11 cellular contexts compared by ENCODE assay signal in the genomic region with DNA sequence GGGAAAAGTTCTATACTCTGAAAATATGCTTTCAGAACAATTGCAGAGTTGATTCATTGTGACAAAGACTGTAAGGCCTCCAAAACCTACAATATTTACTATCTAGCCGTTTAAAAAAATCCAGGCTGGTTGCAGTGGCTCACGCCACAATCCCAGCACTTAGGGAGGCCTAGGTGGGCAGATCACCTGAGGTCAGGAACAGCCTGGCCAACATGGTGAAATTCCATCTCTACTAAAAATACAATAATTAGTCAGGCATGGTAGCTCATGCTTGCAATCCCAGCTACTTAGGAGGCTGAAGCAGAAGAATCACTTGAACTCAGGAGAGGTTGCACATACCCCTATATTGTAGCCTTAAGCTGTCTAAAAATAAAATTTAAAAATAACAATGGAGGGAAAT. TPM values are rescaled to one million over a fixed set of nuclear protein-coding genes. Genes with fewer than 3 reads are reported as not detected.
"Had no signal": no experiment of that assay in that cellular context is flagged by ENCODE, and none has a peak within 500 bp of the region (broad histone marks: within the 10 kb centered on the region; RNA-seq: fewer than 3 reads in every experiment).

No MANE protein-coding gene starts in this region.

- H3K36me3 ChIP-seq: HAP-1 had no signal

- H3K4me1 ChIP-seq: HAP-1 had no signal

- H3K4me3 ChIP-seq: GM23248, HAP-1, K562 had no signal

- H3K9me3 ChIP-seq: HAP-1 had no signal

- H3K27ac ChIP-seq: GM23248 had no signal

- H3K27ac Mint-ChIP-seq: HFFc6, IgD-negative memory B cell had no signal

- DNase-seq: GM23248, GOT3, H7, HFFc6, KG1 had no signal

- H3K4me3 Mint-ChIP-seq: HFFc6, IgD-negative memory B cell had no signal

- H2AFZ ChIP-seq: GM23248 had no signal

RNA-seq across cellular contexts. Expression of gene TFF2, which starts 5.2 kb away (rescaled TPM):
- total RNA-seq: GM23248, H4, H7, HepG2, HFFc6, K562 had no signal
- polyA plus RNA-seq: GM23248, IgD-negative memory B cell, K562 had no signal

RNA-seq across cellular contexts. Expression of gene TFF1, which starts 10.3 kb away (rescaled TPM):
- total RNA-seq: GM23248, H4, H7, HFFc6 had no signal
- polyA plus RNA-seq: GM23248, IgD-negative memory B cell, K562 had no signal

RNA-seq across cellular contexts. Expression of gene TMPRSS3, which starts 39.8 kb away (rescaled TPM):
- total RNA-seq: GM23248, H7, HFFc6, K562 had no signal
- polyA plus RNA-seq: GM23248, IgD-negative memory B cell had no signal

RNA-seq across cellular contexts. Expression of gene TFF3, which starts 40.8 kb away (rescaled TPM):
- total RNA-seq: GM23248, H4, HFFc6 had no signal
- polyA plus RNA-seq: GM23248, IgD-negative memory B cell, K562 had no signal

RNA-seq across cellular contexts. Expression of gene UBASH3A, which starts 47.7 kb away (rescaled TPM):
- total RNA-seq: GM23248, H4, H7, HepG2, HFFc6, HT-29 had no signal
- polyA plus RNA-seq: GM23248, HepG2 had no signal
